In genomic region chr13:47117268-47117667, GRCh38 we compare ENCODE assay signal across 15 cellular contexts.
DNase-seq lines count a peak whose midpoint lies in the region; ATAC-seq and TF ChIP-seq lines count a peak whose summit lies in the region.
"Had no signal": no experiment of that assay in that cellular context is flagged by ENCODE, and none has a peak within 500 bp of the region (broad histone marks: within the 10 kb centered on the region; RNA-seq: fewer than 3 reads in every experiment).

No MANE protein-coding gene starts in this region.

- no peaks in the 10 kb centered on the region for H3K36me3 ChIP-seq in hepatocyte (replicated peaks; ENCODE audit: insufficient read depth, low read depth)
- H3K36me3 ChIP-seq: BE2C, vagina had no signal

- no peak overlapping the region for H3K27ac ChIP-seq in hepatocyte
- H3K27ac ChIP-seq: RWPE1, vagina had no signal

- no peaks in the 10 kb centered on the region; the same call in 1 of the 2 replicates for H3K9me3 Mint-ChIP-seq in HFFc6
- H3K9me3 Mint-ChIP-seq in effector memory CD8-positive, alpha-beta T cell, result peaks cover 0 to 2% of the 10 kb centered on the region in 2 donors

- no peak overlapping the region for H2AFZ ChIP-seq in hepatocyte

- TF ChIP-seq CTCF in HFFc6 (IDR thresholded peaks at IDR 0.05) (no peak), hepatocyte (IDR thresholded peaks at IDR 0.05; ENCODE audit: poor library complexity) (no peak)

- H3K79me2 ChIP-seq in hepatocyte, result no peaks in the 10 kb centered on the region

- no peaks in the 10 kb centered on the region for H3K9me3 ChIP-seq in hepatocyte (ENCODE audit: low read depth)
- H3K9me3 ChIP-seq: BE2C, vagina had no signal

- H3K4me1 Mint-ChIP-seq in HFFc6 (ENCODE audit: low read depth), result peaks cover 67% of the 10 kb centered on the region; the same call in 1 of the 2 replicates
- no peaks in the 10 kb centered on the region for H3K4me1 Mint-ChIP-seq in effector memory CD8-positive, alpha-beta T cell (ENCODE audit: low read depth in 2 of 2)

- H3K4me2 ChIP-seq in hepatocyte, result no peak overlapping the region

- peaks cover 11% of the 10 kb centered on the region for H3K4me1 ChIP-seq in hepatocyte (ENCODE audit: insufficient read depth)
- H3K4me1 ChIP-seq: BE2C, vagina had no signal

- H3K27ac Mint-ChIP-seq in HFFc6, result no peak overlapping the region
- H3K27ac Mint-ChIP-seq in effector memory CD8-positive, alpha-beta T cell, result no peak overlapping the region

- ATAC-seq in effector memory CD8-positive, alpha-beta T cell (replicated peaks), result no peak
- no peak for ATAC-seq in GM18520 (IDR thresholded peaks at IDR 0.05; ENCODE audit: unreplicated experiment)

- H3K36me3 Mint-ChIP-seq in HFFc6 (ENCODE audit: low read depth), result no peaks in the 10 kb centered on the region
- no peaks in the 10 kb centered on the region for H3K36me3 Mint-ChIP-seq in effector memory CD8-positive, alpha-beta T cell (ENCODE audit: insufficient read depth)

- WGBS in hepatocyte (ENCODE audit: low lambda C conversion rate, missing lambda C conversion rate), result 73% methylated on average over 3 of the region's 3 CpGs

- no peaks in the 10 kb centered on the region for H4K20me1 ChIP-seq in hepatocyte (ENCODE audit: insufficient read depth, poor library complexity, severe bottlenecking)

- H3K27me3 Mint-ChIP-seq in HFFc6 (ENCODE audit: insufficient read depth), result no peaks in the 10 kb centered on the region; the same call in 1 of the 2 replicates
- H3K27me3 Mint-ChIP-seq in effector memory CD8-positive, alpha-beta T cell, result peaks cover 0 to 5% of the 10 kb centered on the region in 2 donors

- H3K9me2 ChIP-seq in hepatocyte (replicated peaks; ENCODE audit: insufficient read depth), result no peaks in the 10 kb centered on the region

- no peak overlapping the region for H3K4me3 ChIP-seq in hepatocyte
- H3K4me3 ChIP-seq: vagina had no signal

- peak; percentile 52 for DNase-seq in AG08395 (ENCODE audit: low spot score)
- peak; percentile 56 for DNase-seq in HFFc6
- peak; percentile 55 for DNase-seq in astrocyte of the hippocampus (ENCODE audit: low read depth, low spot score)
- peak; percentile 40 for DNase-seq in hepatocyte (ENCODE audit: low spot score)
- no peak for DNase-seq in H4 (ENCODE audit: low spot score)
- DNase-seq in effector memory CD8-positive, alpha-beta T cell, result no peak
- no peak for DNase-seq in NCI-H2029 (lab: John Stamatoyannopoulos, UW)
- DNase-seq: activated naive CD4-positive, alpha-beta T cell treated with Interleukin-2 at 50 U/mL for 16 hours; BE2C; foreskin melanocyte; NCI-H1092 treated with DMSO at 0.1 percent for 48 hours; NCI-H510A had no signal

- no peak overlapping the region for H3K4me3 Mint-ChIP-seq in HFFc6
- no peak overlapping the region for H3K4me3 Mint-ChIP-seq in effector memory CD8-positive, alpha-beta T cell

- H3K27me3 ChIP-seq in hepatocyte, result no peaks in the 10 kb centered on the region
- H3K27me3 ChIP-seq: BE2C, vagina had no signal

Comparison
In these comparisons a context has a peak if more than half of its experiments do, and no peak if none do; other contexts are left out.
1. DNase-seq: peak in AG08395 (single experiment), HFFc6 (single experiment), astrocyte of the hippocampus (single experiment) and hepatocyte (single experiment); none in H4 (single experiment), effector memory CD8-positive, alpha-beta T cell (0 of 3) and NCI-H2029 (single experiment).